26 cellular contexts compared by ENCODE assay signal in the genomic region with DNA sequence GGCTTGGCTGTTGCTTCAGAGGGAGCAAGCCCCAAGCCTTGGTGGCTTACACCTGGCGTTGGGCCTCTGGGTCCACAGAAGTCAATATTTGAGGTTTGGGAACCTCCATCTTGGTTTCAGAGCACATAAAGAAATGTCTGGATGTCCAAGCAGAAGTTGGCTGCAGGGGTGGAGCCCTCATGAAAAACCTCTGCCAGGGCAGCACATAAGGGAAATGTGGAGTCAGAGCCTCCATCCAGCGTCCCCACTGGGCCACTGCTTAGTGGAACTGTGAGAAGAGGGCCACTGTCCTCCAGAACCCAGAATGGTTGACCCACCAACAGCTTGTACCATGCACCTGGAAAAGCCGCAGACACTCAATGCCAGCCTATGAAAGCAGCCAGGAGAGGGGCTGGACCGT.
A peak's percentile ranks its signal among the peaks of the same experiment; 100 is the strongest.
DNase-seq lines count a peak whose midpoint lies in the region; ATAC-seq, FAIRE-seq and TF ChIP-seq lines count a peak whose summit lies in the region.
"Had no signal": no experiment of that assay in that cellular context is flagged by ENCODE, and none has a peak within 500 bp of the region (broad histone marks: within the 10 kb centered on the region; RNA-seq: fewer than 3 reads in every experiment).

No MANE protein-coding gene starts in this region.

- H3K9ac ChIP-seq in K562 (ENCODE audit: insufficient read depth in 1 of 2, low read depth in 2 of 2, low read length in 2 of 2) (no peak overlapping the region), kidney (ENCODE audit: low read length in 2 of 2) (no peak overlapping the region)
- H3K9ac ChIP-seq: BLaER1 had no signal

- H3K27ac ChIP-seq in OCI-LY7 (ENCODE audit: low read depth, low read length, poor library complexity, severe bottlenecking) (no peak overlapping the region), K562 (ENCODE audit: extremely low read depth, low read depth, low read length) (no peak overlapping the region), kidney (ENCODE audit: low read depth in 2 of 2, low read length in 2 of 2) (no peak overlapping the region)
- H3K27ac ChIP-seq: BLaER1 had no signal

- H3K4me2 ChIP-seq in OCI-LY7 (ENCODE audit: low read length), result no peak overlapping the region
- no peak overlapping the region for H3K4me2 ChIP-seq in K562 (ENCODE audit: insufficient read depth, low read length)
- H3K4me2 ChIP-seq: BLaER1 had no signal

- H3K27ac Mint-ChIP-seq in WTC11, result no peak overlapping the region
- no peak overlapping the region for H3K27ac Mint-ChIP-seq in stimulated activated effector memory CD8-positive, alpha-beta T cell treated with anti-CD3 and anti-CD28 coated beads, Interleukin-12 subunit alpha, Interleukin-12 subunit beta, amount 100 ng/mL, for 72 hours
- H3K27ac Mint-ChIP-seq: CD14-positive monocyte; CD4-positive, alpha-beta memory T cell; CD4-positive, CD25-positive, alpha-beta regulatory T cell; CD8-positive, alpha-beta memory T cell had no signal

- DNase-seq in OCI-LY7 (ENCODE audit: low spot score) (peak; percentile 3), WTC11 (ENCODE audit: low spot score) (no peak), K562 (ENCODE audit: extremely low read depth in 1 of 4, low spot score in 3 of 4) (no peak), kidney (peak; percentile 32), NCI-H226 (no peak)
- DNase-seq in stimulated activated effector memory CD8-positive, alpha-beta T cell treated with anti-CD3 and anti-CD28 coated beads, Interleukin-12 subunit alpha, Interleukin-12 subunit beta, amount 100 ng/mL, for 72 hours (ENCODE audit: low spot score in 2 of 2), result no peak
- DNase-seq: 8988T; ACHN; BE2C; C1 segment of cervical spinal cord; CD4-positive, alpha-beta memory T cell; CD4-positive, CD25-positive, alpha-beta regulatory T cell; CD8-positive, alpha-beta memory T cell; COR-L47; DMS 273 treated with DMSO at 0.1 percent for 48 hours; DMS153; DMS79; GF-D8 had no signal

- TF ChIP-seq EP300 in K562 (IDR thresholded peaks at IDR 0.05; ENCODE audit: low read length), result no peak

- H3K9me3 ChIP-seq in OCI-LY7 (ENCODE audit: low read length), result 0 out of 2 replicates have a peak, but pooled peaks cover 15% of the 10 kb centered on the region
- H3K9me3 ChIP-seq in K562 (replicated peaks; ENCODE audit: control insufficient read depth, insufficient read depth, low read depth, low read length), result 0 out of 2 replicates have a peak, but pooled peaks cover 1% of the 10 kb centered on the region
- peaks cover 0 to 4% of the 10 kb centered on the region in 2 donors for H3K9me3 ChIP-seq in kidney (ENCODE audit: control insufficient read depth in 1 of 2, low read length in 2 of 2)
- H3K9me3 ChIP-seq: BE2C had no signal

- H3K27me3 ChIP-seq in K562 (ENCODE audit: control insufficient read depth in 2 of 2, insufficient read depth in 2 of 2, low read length in 2 of 2), result no peaks in the 10 kb centered on the region
- H3K27me3 ChIP-seq: BE2C, BLaER1 had no signal

- H3K27me3 Mint-ChIP-seq in WTC11 (ENCODE audit: low read depth), result no peaks in the 10 kb centered on the region
- H3K27me3 Mint-ChIP-seq: CD4-positive, alpha-beta memory T cell; CD4-positive, CD25-positive, alpha-beta regulatory T cell; CD8-positive, alpha-beta memory T cell had no signal

- H3K4me1 Mint-ChIP-seq in WTC11, result no peaks in the 10 kb centered on the region
- no peaks in the 10 kb centered on the region for H3K4me1 Mint-ChIP-seq in stimulated activated effector memory CD8-positive, alpha-beta T cell treated with anti-CD3 and anti-CD28 coated beads, Interleukin-12 subunit alpha, Interleukin-12 subunit beta, amount 100 ng/mL, for 72 hours
- H3K4me1 Mint-ChIP-seq: CD14-positive monocyte; CD4-positive, alpha-beta memory T cell; CD4-positive, CD25-positive, alpha-beta regulatory T cell; CD8-positive, alpha-beta memory T cell had no signal

- CTCF ChIA-PET in OCI-LY7 (lab: Charles Lee; ENCODE audit: unreplicated experiment) (no interaction called here), WTC11 (lab: Charles Lee) (no interaction called here), K562 (lab: Yijun Ruan, JAX; ENCODE audit: low intra/inter-chr PET ratio) (no interaction called here)

- H3K36me3 Mint-ChIP-seq in WTC11, result peaks cover 24% of the 10 kb centered on the region
- no peaks in the 10 kb centered on the region for H3K36me3 Mint-ChIP-seq in stimulated activated effector memory CD8-positive, alpha-beta T cell treated with anti-CD3 and anti-CD28 coated beads, Interleukin-12 subunit alpha, Interleukin-12 subunit beta, amount 100 ng/mL, for 72 hours
- H3K36me3 Mint-ChIP-seq: CD14-positive monocyte; CD4-positive, alpha-beta memory T cell; CD4-positive, CD25-positive, alpha-beta regulatory T cell; CD8-positive, alpha-beta memory T cell had no signal

- H3K4me1 ChIP-seq in OCI-LY7 (ENCODE audit: insufficient read depth, low read length, poor library complexity, severe bottlenecking) (no peaks in the 10 kb centered on the region), K562 (replicated peaks in 1 of 2; ENCODE audit: control insufficient read depth in 2 of 2, insufficient read depth in 2 of 2, low read length in 2 of 2) (no peaks in the 10 kb centered on the region), kidney (ENCODE audit: control insufficient read depth in 1 of 2, insufficient read depth in 1 of 2, low read depth in 1 of 2, low read length in 2 of 2) (no peaks in the 10 kb centered on the region)
- H3K4me1 ChIP-seq: BE2C, BLaER1 had no signal

- no peaks in the 10 kb centered on the region for H3K79me2 ChIP-seq in OCI-LY7 (ENCODE audit: insufficient read depth, low read depth, low read length)
- no peaks in the 10 kb centered on the region for H3K79me2 ChIP-seq in K562 (ENCODE audit: control insufficient read depth, insufficient read depth, low read length)

- TF ChIP-seq CTCF in OCI-LY7 (conservative IDR thresholded peaks at IDR 0.05; ENCODE audit: low read length), result no peak
- TF ChIP-seq CTCF in WTC11 (IDR thresholded peaks at IDR 0.05), result no peak
- TF ChIP-seq CTCF in K562 (IDR thresholded peaks at IDR 0.05 in 2 of 3, conservative IDR thresholded peaks at IDR 0.05 in 1 of 3; ENCODE audit: insufficient read depth in 2 of 3, low read depth in 1 of 3, low read length in 3 of 3), result no peak
- no peak for TF ChIP-seq CTCF in kidney (IDR thresholded peaks at IDR 0.05; ENCODE audit: borderline replicate concordance, extremely low read depth, insufficient read depth)

- FAIRE-seq in K562 (lab: Jason Lieb, UNC), result no peak
- FAIRE-seq in kidney (lab: Jason Lieb, UNC), result no peak
- FAIRE-seq: A204.1, G401.6, GM12892, GM18507 had no signal

- 0% methylated on average over 4 of the region's 4 CpGs for WGBS in K562 (ENCODE audit: insufficient coverage, low coverage, missing lambda C conversion rate)

- H3K36me3 ChIP-seq in OCI-LY7 (ENCODE audit: insufficient read depth, low read length) (no peaks in the 10 kb centered on the region), K562 (ENCODE audit: control insufficient read depth, insufficient read depth, low read length) (no peaks in the 10 kb centered on the region), kidney (ENCODE audit: control insufficient read depth in 1 of 2, insufficient read depth in 2 of 2, low read length in 2 of 2) (no peaks in the 10 kb centered on the region)
- H3K36me3 ChIP-seq: BE2C, BLaER1 had no signal

- BruUV-seq in OCI-LY7 (replicated peaks; lab: Mats Ljungman, UMichigan), result no TSS peak
- BruUV-seq in K562 (replicated peaks; lab: Mats Ljungman, UMichigan), result no TSS peak

- TF ChIP-seq RAD21 in K562 (CRISPR knock-in tag; conservative IDR thresholded peaks at IDR 0.05 in 1 of 2, IDR thresholded peaks at IDR 0.05 in 1 of 2), result no peak

- intact Hi-C loops in OCI-LY7 (cut with micrococcal nuclease; ENCODE audit: unreplicated experiment), result no loop called here
- intact Hi-C loops in K562 (cut with micrococcal nuclease), result no loop called here
- intact Hi-C loops in kidney (cut with DNase I), result no loop called here

- POLR2A ChIA-PET in OCI-LY7 (lab: Charles Lee), result interaction anchor here (0.6 kb wide), 1 partner anchor 446 kb away, joined by 4 read pairs; no protein-coding TSS in a partner anchor
- POLR2A ChIA-PET in WTC11 (lab: Charles Lee), result no interaction called here
- POLR2A ChIA-PET in K562 (lab: Yijun Ruan, JAX), result no interaction called here

- no peak overlapping the region for H3K4me3 Mint-ChIP-seq in WTC11
- no peak overlapping the region for H3K4me3 Mint-ChIP-seq in stimulated activated effector memory CD8-positive, alpha-beta T cell treated with anti-CD3 and anti-CD28 coated beads, Interleukin-12 subunit alpha, Interleukin-12 subunit beta, amount 100 ng/mL, for 72 hours
- H3K4me3 Mint-ChIP-seq: CD14-positive monocyte; CD4-positive, alpha-beta memory T cell; CD4-positive, CD25-positive, alpha-beta regulatory T cell; CD8-positive, alpha-beta memory T cell had no signal

- ATAC-seq in WTC11 (no peak), K562 (no peak), HG03520 (IDR thresholded peaks at IDR 0.05; ENCODE audit: unreplicated experiment) (no peak), HG03354 (IDR thresholded peaks at IDR 0.05; ENCODE audit: poor library complexity, severe bottlenecking, unreplicated experiment) (no peak)
- no peak for ATAC-seq in stimulated activated effector memory CD8-positive, alpha-beta T cell treated with anti-CD3 and anti-CD28 coated beads, Interleukin-12 subunit alpha, Interleukin-12 subunit beta, amount 100 ng/mL, for 72 hours

- H3K9me2 ChIP-seq in OCI-LY7 (ENCODE audit: insufficient read depth, low read length), result no peaks in the 10 kb centered on the region; the same call in 1 of the 2 replicates

- H4K20me1 ChIP-seq in OCI-LY7 (ENCODE audit: insufficient read depth, low read length) (no peaks in the 10 kb centered on the region), K562 (replicated peaks; ENCODE audit: control insufficient read depth, insufficient read depth, low read length) (no peaks in the 10 kb centered on the region)
- H4K20me1 ChIP-seq: BLaER1 had no signal

- no peak overlapping the region for H3K4me3 ChIP-seq in OCI-LY7 (ENCODE audit: low read depth, low read length, poor library complexity, severe bottlenecking)
- no peak overlapping the region for H3K4me3 ChIP-seq in K562
- no peak overlapping the region for H3K4me3 ChIP-seq in kidney (ENCODE audit: low read length in 2 of 2)
- H3K4me3 ChIP-seq: BLaER1 had no signal

- no peaks in the 10 kb centered on the region for H3K9me1 ChIP-seq in K562 (ENCODE audit: control insufficient read depth, insufficient read depth, low read length)

- H2AFZ ChIP-seq in OCI-LY7 (ENCODE audit: low read length) (no peak overlapping the region), K562 (ENCODE audit: low read depth, low read length) (no peak overlapping the region)

- peaks cover 42% of the 10 kb centered on the region for H3K9me3 Mint-ChIP-seq in WTC11
- peaks cover 12% of the 10 kb centered on the region for H3K9me3 Mint-ChIP-seq in stimulated activated effector memory CD8-positive, alpha-beta T cell treated with anti-CD3 and anti-CD28 coated beads, Interleukin-12 subunit alpha, Interleukin-12 subunit beta, amount 100 ng/mL, for 72 hours

- in situ Hi-C loops in K562 (cut with MboI), result no loop called here

- no peak for TF ChIP-seq POLR2A in K562 (conservative IDR thresholded peaks at IDR 0.05)

TF ChIP-seq in WTC11, 78 proteins besides CTCF, POLR2A, EP300 and RAD21:
- TF ChIP-seq ZNF317 (CRISPR knock-in tag; IDR thresholded peaks at IDR 0.05; ENCODE audit: borderline replicate concordance, low read depth) (peak; percentile 73), JUN (CRISPR knock-in tag; IDR thresholded peaks at IDR 0.05) (no peak)

TF ChIP-seq in K562, 482 proteins besides CTCF, POLR2A, EP300 and RAD21 (continues in another document):
- TF ChIP-seq PHTF2 (CRISPR knock-in tag; IDR thresholded peaks at IDR 0.05) (no peak), CBX5 (IDR thresholded peaks at IDR 0.05; ENCODE audit: borderline replicate concordance, low read depth) (0 out of 2 replicates have a peak, but pooled peaks have one; percentile 11)

Comparison
In these comparisons a context has a peak if more than half of its experiments do, and no peak if none do; other contexts are left out.
1. DNase-seq: peak in OCI-LY7 (single experiment) and kidney (single experiment); none in WTC11 (single experiment), K562 (0 of 4), stimulated activated effector memory CD8-positive, alpha-beta T cell treated with anti-CD3 and anti-CD28 coated beads, Interleukin-12 subunit alpha, Interleukin-12 subunit beta, amount 100 ng/mL, for 72 hours (0 of 2) and NCI-H226 (single experiment).